23 cellular contexts compared by ENCODE assay signal in genomic region chr5:1066676-1067075, GRCh38. TPM values are rescaled to one million over a fixed set of nuclear protein-coding genes. Genes with fewer than 3 reads are reported as not detected.
"Had no signal": no experiment of that assay in that cellular context is flagged by ENCODE, and none has a peak within 500 bp of the region (broad histone marks: within the 10 kb centered on the region; RNA-seq: fewer than 3 reads in every experiment).

No MANE protein-coding gene starts in this region.

- H3K4me3 ChIP-seq: body of pancreas, cardiac muscle cell, transverse colon had no signal

- H3K4me1 Mint-ChIP-seq: activated B cell treated with CpG ODN at 0.5 μM for 24 hours; activated CD4-positive, alpha-beta T cell treated with anti-CD3 and anti-CD28 coated beads for 36 hours; memory B cell; stimulated activated effector memory CD8-positive, alpha-beta T cell treated with anti-CD3 and anti-CD28 coated beads, Interleukin-12 subunit alpha, Interleukin-12 subunit beta, amount 100 ng/mL, for 72 hours had no signal

- H3K27ac ChIP-seq: body of pancreas, cardiac muscle cell, transverse colon had no signal

- ATAC-seq: activated CD4-positive, alpha-beta T cell treated with anti-CD3 and anti-CD28 coated beads for 36 hours; body of pancreas; sciatic nerve; stimulated activated effector memory CD8-positive, alpha-beta T cell treated with anti-CD3 and anti-CD28 coated beads, Interleukin-12 subunit alpha, Interleukin-12 subunit beta, amount 100 ng/mL, for 72 hours had no signal

- DNase-seq: activated B cell treated with CpG ODN at 0.5 μM for 24 hours; activated CD4-positive, alpha-beta T cell treated with anti-CD3 and anti-CD28 coated beads for 36 hours; activated CD4-positive, alpha-beta T cell treated with anti-CD3 and anti-CD28 coated beads, Interleukin-2, amount 50 U/mL, for 4 hours; activated CD8-positive, alpha-beta memory T cell treated with anti-CD3 and anti-CD28 coated beads for 24 hours; activated CD8-positive, alpha-beta memory T cell treated with anti-CD3 and anti-CD28 coated beads, Interleukin-2, amount 50 U/mL, for 4 hours; activated naive CD4-positive, alpha-beta T cell treated with anti-CD3 and anti-CD28 coated beads for 36 hours; activated T-cell treated with anti-CD3 and anti-CD28 coated beads, Interleukin-2, amount 50 U/mL, for 48 hours; anterior cingulate cortex; body of pancreas; occipital lobe; small intestine; stimulated activated CD4-positive, alpha-beta T cell treated with anti-CD3 and anti-CD28 coated beads, Interleukin-2, amount 100 ng/mL, for 24 hours; transverse colon had no signal

- H3K4me1 ChIP-seq: body of pancreas, transverse colon had no signal

- H3K27me3 Mint-ChIP-seq: activated B cell treated with CpG ODN at 0.5 μM for 24 hours; activated CD4-positive, alpha-beta T cell treated with anti-CD3 and anti-CD28 coated beads for 36 hours; memory B cell had no signal

- H3K9me3 Mint-ChIP-seq: activated B cell treated with CpG ODN at 0.5 μM for 24 hours; activated naive CD4-positive, alpha-beta T cell treated with anti-CD3 and anti-CD28 coated beads for 36 hours; memory B cell; stimulated activated effector memory CD8-positive, alpha-beta T cell treated with anti-CD3 and anti-CD28 coated beads, Interleukin-12 subunit alpha, Interleukin-12 subunit beta, amount 100 ng/mL, for 72 hours; T-helper 1 cell treated with Interleukin-12 subunit alpha and Interleukin-12 subunit beta and Interleukin-4 antibody, amounts not matched to agents 30 μg/mL and 1 μg/mL, for 36 hours had no signal

- H3K27ac Mint-ChIP-seq: activated B cell treated with CpG ODN at 0.5 μM for 24 hours; activated CD4-positive, alpha-beta T cell treated with anti-CD3 and anti-CD28 coated beads for 36 hours; activated naive CD4-positive, alpha-beta T cell treated with anti-CD3 and anti-CD28 coated beads for 36 hours; memory B cell; stimulated activated effector memory CD8-positive, alpha-beta T cell treated with anti-CD3 and anti-CD28 coated beads, Interleukin-12 subunit alpha, Interleukin-12 subunit beta, amount 100 ng/mL, for 72 hours; T-helper 1 cell treated with Interleukin-12 subunit alpha and Interleukin-12 subunit beta and Interleukin-4 antibody, amounts not matched to agents 30 μg/mL and 1 μg/mL, for 36 hours had no signal

- H3K36me3 ChIP-seq: cardiac muscle cell had no signal

- H3K36me3 Mint-ChIP-seq: stimulated activated effector memory CD8-positive, alpha-beta T cell treated with anti-CD3 and anti-CD28 coated beads, Interleukin-12 subunit alpha, Interleukin-12 subunit beta, amount 100 ng/mL, for 72 hours had no signal

- H3K4me3 Mint-ChIP-seq: activated B cell treated with CpG ODN at 0.5 μM for 24 hours; activated CD4-positive, alpha-beta T cell treated with anti-CD3 and anti-CD28 coated beads for 36 hours; activated naive CD4-positive, alpha-beta T cell treated with anti-CD3 and anti-CD28 coated beads for 36 hours; memory B cell; stimulated activated effector memory CD8-positive, alpha-beta T cell treated with anti-CD3 and anti-CD28 coated beads, Interleukin-12 subunit alpha, Interleukin-12 subunit beta, amount 100 ng/mL, for 72 hours; T-helper 1 cell treated with Interleukin-12 subunit alpha and Interleukin-12 subunit beta and Interleukin-4 antibody, amounts not matched to agents 30 μg/mL and 1 μg/mL, for 36 hours had no signal

- H3K27me3 ChIP-seq: body of pancreas, cardiac muscle cell, transverse colon had no signal

- H3K9me3 ChIP-seq: body of pancreas, transverse colon had no signal

RNA-seq across cellular contexts. Expression of gene NKD2, which starts 58.1 kb away (rescaled TPM):
- total RNA-seq: chondrocyte, epithelial cell of proximal tubule, mononuclear cell, myocyte had no signal
- polyA plus RNA-seq: fibroblast of lung had no signal
